1 cellular context compared by ENCODE assay signal in genomic region chr18:68705119-68705518, GRCh38.
TF ChIP-seq lines count a peak whose summit lies in the region.

No MANE protein-coding gene starts in this region.

TF ChIP-seq in SK-N-SH, 30 proteins besides CTCF, POLR2A, EP300 and RAD21 (continued from another document):
- TF ChIP-seq POLR2AphosphoS5 (IDR thresholded peaks at IDR 0.05; ENCODE audit: low read depth, low read length) (no peak), YY1 (IDR thresholded peaks at IDR 0.05; ENCODE audit: low read depth) (no peak), MAX (IDR thresholded peaks at IDR 0.05; ENCODE audit: low read depth) (no peak), NFIC (IDR thresholded peaks at IDR 0.05; ENCODE audit: borderline replicate concordance) (no peak), RCOR1 (IDR thresholded peaks at IDR 0.05; ENCODE audit: low read length) (no peak), SMC3 (IDR thresholded peaks at IDR 0.05; ENCODE audit: low read depth, low read length) (no peak), REST (IDR thresholded peaks at IDR 0.05; ENCODE audit: low read depth, low read length) (no peak), TAF1 (IDR thresholded peaks at IDR 0.05; ENCODE audit: borderline replicate concordance, low read depth, low read length) (no peak), GABPA (IDR thresholded peaks at IDR 0.05; ENCODE audit: low read depth) (no peak), NRF1 (IDR thresholded peaks at IDR 0.05; ENCODE audit: low read depth, low read length) (no peak), SIN3A (IDR thresholded peaks at IDR 0.05; ENCODE audit: borderline replicate concordance, low read depth, low read length) (no peak), FOXM1 (IDR thresholded peaks at IDR 0.05; ENCODE audit: low read depth) (no peak), FOSL2 (IDR thresholded peaks at IDR 0.05; ENCODE audit: borderline replicate concordance, low read depth) (no peak), MXI1 (IDR thresholded peaks at IDR 0.05; ENCODE audit: low read depth, low read length) (no peak), USF2 (IDR thresholded peaks at IDR 0.05; ENCODE audit: borderline replicate concordance, low read depth, low read length) (no peak)
TF ChIP-seq in SK-N-SH: peak in this region for 0.
